8 cellular contexts compared by ENCODE assay signal in genomic region chr20:56630086-56630493, GRCh38. TPM values are rescaled to one million over a fixed set of nuclear protein-coding genes. Genes with fewer than 3 reads are reported as not detected.
DNase-seq lines count a peak whose midpoint lies in the region; ATAC-seq and TF ChIP-seq lines count a peak whose summit lies in the region.

No MANE protein-coding gene starts in this region.

- CTCF ChIA-PET in GM10248 (lab: Yijun Ruan, JAX) = no interaction called here

- H3K9me3 ChIP-seq in upper lobe of right lung = no peaks in the 10 kb centered on the region

- peaks cover 28% of the 10 kb centered on the region for H3K4me1 ChIP-seq in upper lobe of right lung

- no peaks in the 10 kb centered on the region for H3K36me3 ChIP-seq in upper lobe of right lung

- POLR2A ChIA-PET in GM10248 (lab: Yijun Ruan, JAX) = no interaction called here

- peaks cover 90% of the 10 kb centered on the region for H3K27me3 ChIP-seq in upper lobe of right lung

- intact Hi-C loops in left colon (cut with DNase I, micrococcal nuclease) (no loop called here), upper lobe of right lung (cut with DNase I) (no loop called here)

- TF ChIP-seq CTCF in GM10248 (IDR thresholded peaks at IDR 0.05; ENCODE audit: control extremely low read depth, extremely low read depth, low read depth, missing control alignments) (no peak), upper lobe of right lung (IDR thresholded peaks at IDR 0.05) (peak; percentile 43)

- H3K27ac ChIP-seq in upper lobe of right lung = peak overlapping the region; percentile 72

- ATAC-seq in left colon (peak; percentile 75), upper lobe of right lung (peak; percentile 84), GM21447 (IDR thresholded peaks at IDR 0.05; ENCODE audit: unreplicated experiment) (no peak), GM21381 (IDR thresholded peaks at IDR 0.05; ENCODE audit: unreplicated experiment) (no peak)

- H3K4me3 ChIP-seq in upper lobe of right lung = peak overlapping the region; percentile 50

- in situ Hi-C loops in T47D (cut with HindIII; ENCODE audit: low pct_unique_long_range_greater_than_20kb, low sequenced_read_pairs) = no loop called here

- peak; percentile 39 for DNase-seq in GM10248 (ENCODE audit: extremely low spot score)
- peak; percentile 31 for DNase-seq in NCI-H1105 (lab: John Stamatoyannopoulos, UW)
- DNase-seq in T47D (ENCODE audit: low read depth in 1 of 2, low spot score in 1 of 2) = peak; percentile 97 to 100
- DNase-seq in left colon = peak; percentile 63 to 65
- DNase-seq in upper lobe of right lung = peak; percentile 90
- DNase-seq in DMS53 treated with DMSO at 0.1 percent for 48 hours (lab: John Stamatoyannopoulos, UW; ENCODE audit: unreplicated experiment) = no peak

RNA-seq across cellular contexts. Expression of gene TFAP2C, which starts 1.0 kb away (rescaled TPM):
- total RNA-seq in left colon = 1 to 10 TPM in 1 of 2 donors, under 1 TPM in 1; 0.52 to 1.6 TPM
- 5.2 TPM for total RNA-seq in upper lobe of right lung

Comparison
In these comparisons a context has a peak if more than half of its experiments do, and no peak if none do; other contexts are left out.
1. ATAC-seq: peak in left colon (single experiment) and upper lobe of right lung (single experiment); none in GM21447 (single experiment) and GM21381 (single experiment).